Comparison of ENCODE assay signal across 23 cellular contexts in genomic region chr15:42681119-42681518, GRCh38. TPM values are rescaled to one million over a fixed set of nuclear protein-coding genes. Genes with fewer than 3 reads are reported as not detected.
A peak's percentile ranks its signal among the peaks of the same experiment; 100 is the strongest.
DNase-seq lines count a peak whose midpoint lies in the region; ATAC-seq, FAIRE-seq and TF ChIP-seq lines count a peak whose summit lies in the region.
"Had no signal": no experiment of that assay in that cellular context is flagged by ENCODE, and none has a peak within 500 bp of the region (broad histone marks: within the 10 kb centered on the region; RNA-seq: fewer than 3 reads in every experiment).

No MANE protein-coding gene starts in this region.

- peaks cover 95% of the 10 kb centered on the region for H3K36me3 ChIP-seq in left ventricle myocardium inferior
- H3K36me3 ChIP-seq in right atrium auricular region, result peaks cover 80% of the 10 kb centered on the region
- peaks cover 69% of the 10 kb centered on the region for H3K36me3 ChIP-seq in upper lobe of right lung
- no peaks in the 10 kb centered on the region for H3K36me3 ChIP-seq in uterus

- no peaks in the 10 kb centered on the region for H3K9me3 ChIP-seq in left ventricle myocardium inferior (replicated peaks)
- no peaks in the 10 kb centered on the region for H3K9me3 ChIP-seq in right atrium auricular region
- no peaks in the 10 kb centered on the region for H3K9me3 ChIP-seq in right cardiac atrium (ENCODE audit: control insufficient read depth, low read length)
- H3K9me3 ChIP-seq in upper lobe of right lung, result no peaks in the 10 kb centered on the region
- no peaks in the 10 kb centered on the region for H3K9me3 ChIP-seq in uterus
- H3K9me3 ChIP-seq: BLaER1, Caco-2 had no signal

- peak; percentile 41 for ATAC-seq in Right ventricle myocardium inferior
- ATAC-seq in left ventricle myocardium superior, result peak; percentile 55
- peak in 1 of 2 donors; percentile 26 for ATAC-seq in right cardiac atrium
- no peak for ATAC-seq in upper lobe of right lung
- ATAC-seq: CD8-positive, alpha-beta T cell; GM23338; HCT116 had no signal

- H3K4me1 ChIP-seq in left ventricle myocardium inferior (peaks cover 30% of the 10 kb centered on the region), right atrium auricular region (peaks cover 0 to 13% of the 10 kb centered on the region in 2 donors), right cardiac atrium (ENCODE audit: control insufficient read depth, insufficient read depth, low read length) (no peaks in the 10 kb centered on the region), upper lobe of right lung (no peaks in the 10 kb centered on the region), uterus (no peaks in the 10 kb centered on the region)
- H3K4me1 ChIP-seq: BLaER1, Caco-2 had no signal

- no peak for DNase-seq in Right ventricle myocardium inferior (ENCODE audit: missing footprints)
- DNase-seq in left ventricle myocardium inferior, result no peak
- DNase-seq in left ventricle myocardium superior, result no peak
- no peak for DNase-seq in right atrium auricular region (ENCODE audit: low spot score)
- no peak for DNase-seq in right cardiac atrium
- peak; percentile 13 for DNase-seq in upper lobe of right lung
- no peak for DNase-seq in uterus
- no peak for DNase-seq in RCC 7860 (ENCODE audit: low spot score)
- DNase-seq: Caco-2; CD4-positive, CD25-positive, alpha-beta regulatory T cell; CD8-positive, alpha-beta T cell; DMS79; EL; GDM1; H9 had no signal

- H3K4me3 ChIP-seq in left ventricle myocardium inferior, result no peak overlapping the region
- H3K4me3 ChIP-seq in right atrium auricular region, result no peak overlapping the region
- no peak overlapping the region for H3K4me3 ChIP-seq in right cardiac atrium (ENCODE audit: low read length)
- no peak overlapping the region for H3K4me3 ChIP-seq in upper lobe of right lung
- H3K4me3 ChIP-seq in uterus, result no peak overlapping the region
- H3K4me3 ChIP-seq: BLaER1, GM23338 had no signal

- H3K27ac ChIP-seq in left ventricle myocardium inferior (replicated peaks), result no peak overlapping the region
- H3K27ac ChIP-seq in right atrium auricular region, result no peak overlapping the region
- H3K27ac ChIP-seq in right cardiac atrium (ENCODE audit: low read length), result peak overlapping the region; percentile 25
- H3K27ac ChIP-seq in upper lobe of right lung, result no peak overlapping the region
- H3K27ac ChIP-seq in uterus, result no peak overlapping the region
- H3K27ac ChIP-seq: 22Rv1, BLaER1, C4-2B had no signal

- intact Hi-C loops in Right ventricle myocardium inferior (cut with DNase I), result no loop called here
- intact Hi-C loops in left ventricle myocardium inferior (cut with micrococcal nuclease), result no loop called here
- intact Hi-C loops in left ventricle myocardium superior (cut with micrococcal nuclease), result no loop called here
- intact Hi-C loops in right cardiac atrium (cut with DNase I), result no loop called here
- intact Hi-C loops in upper lobe of right lung (cut with DNase I), result no loop called here
- intact Hi-C loops in uterus (cut with DNase I; ENCODE audit: low total_unique reads), result no loop called here

- 72% methylated on average over 6 of the region's 6 CpGs for WGBS in right cardiac atrium

- FAIRE-seq in RCC 7860 (lab: Jason Lieb, UNC), result no peak
- FAIRE-seq: A204.1, GM12891, GM18507 had no signal

- TF ChIP-seq CTCF in left ventricle myocardium inferior (IDR thresholded peaks at IDR 0.05; ENCODE audit: borderline replicate concordance) (no peak), right atrium auricular region (IDR thresholded peaks at IDR 0.05) (no peak), upper lobe of right lung (IDR thresholded peaks at IDR 0.05) (no peak), uterus (IDR thresholded peaks at IDR 0.05) (no peak)

- no peak for TF ChIP-seq POLR2A in uterus (IDR thresholded peaks at IDR 0.05)

- H3K27me3 ChIP-seq in left ventricle myocardium inferior (ENCODE audit: low read depth) (no peaks in the 10 kb centered on the region), right atrium auricular region (no peaks in the 10 kb centered on the region), right cardiac atrium (ENCODE audit: control insufficient read depth, insufficient read depth) (no peaks in the 10 kb centered on the region), upper lobe of right lung (no peaks in the 10 kb centered on the region), uterus (no peaks in the 10 kb centered on the region)
- H3K27me3 ChIP-seq: BLaER1 had no signal

RNA-seq across cellular contexts. Expression of gene CDAN1, which starts 55.8 kb away (rescaled TPM):
- total RNA-seq in Right ventricle myocardium inferior, result 6.2 TPM
- 6.2 TPM for total RNA-seq in left ventricle myocardium inferior
- 4.8 TPM for total RNA-seq in left ventricle myocardium superior
- total RNA-seq in right atrium auricular region, result 1 to 10 TPM; 3.5 to 6.1 TPM
- 1 to 10 TPM; 6.9 to 8.0 (median 7.3) TPM for total RNA-seq in right cardiac atrium
- 4.7 TPM for polyA plus RNA-seq in right cardiac atrium
- total RNA-seq in upper lobe of right lung, result 13.5 TPM
- total RNA-seq in uterus, result 10 to 100 TPM; 11.3 to 31.2 (median 19.5) TPM
